In genomic region chr3:20190991-20191390, GRCh38 we compare ENCODE assay signal across 1 cellular context.
TF ChIP-seq lines count a peak whose summit lies in the region.

No MANE protein-coding gene starts in this region.

TF ChIP-seq in HepG2, 621 proteins besides CTCF, POLR2A, EP300 and RAD21 (continued from another document):
- TF ChIP-seq NR2C2 (CRISPR knock-in tag; IDR thresholded peaks at IDR 0.05; ENCODE audit: borderline replicate concordance), result no peak
- no peak for TF ChIP-seq POLR2AphosphoS2 (IDR thresholded peaks at IDR 0.05; ENCODE audit: low read depth, low read length)
- no peak for TF ChIP-seq ZNF143 (CRISPR knock-in tag; IDR thresholded peaks at IDR 0.05)
- TF ChIP-seq CEBPG (CRISPR knock-in tag; IDR thresholded peaks at IDR 0.05), result no peak
- no peak for TF ChIP-seq IKZF1 (IDR thresholded peaks at IDR 0.05)
TF ChIP-seq in HepG2: peak in this region for 0.
